10 cellular contexts compared by ENCODE assay signal in genomic region chr3:10286596-10287295, GRCh38. TPM values are rescaled to one million over a fixed set of nuclear protein-coding genes. Genes with fewer than 3 reads are reported as not detected.
DNase-seq lines count a peak whose midpoint lies in the region; ATAC-seq and TF ChIP-seq lines count a peak whose summit lies in the region.
"Had no signal": no experiment of that assay in that cellular context is flagged by ENCODE, and none has a peak within 500 bp of the region (broad histone marks: within the 10 kb centered on the region; RNA-seq: fewer than 3 reads in every experiment).

No MANE protein-coding gene starts in this region.

- H3K4me3 Mint-ChIP-seq in CD14-positive monocyte (no peak overlapping the region), T-helper 17 cell (no peak overlapping the region)

- no peak for TF ChIP-seq CTCF in CD14-positive monocyte (IDR thresholded peaks at IDR 0.05)

- peak overlapping the region; percentile 23 for H3K27ac ChIP-seq in temporal lobe (ENCODE audit: low read depth, low read length)
- H3K27ac ChIP-seq: HL-60 had no signal

- H3K9me3 ChIP-seq in T-helper 17 cell (ENCODE audit: control insufficient read depth, low read length, poor library complexity, severe bottlenecking): no peaks in the 10 kb centered on the region

- intact Hi-C loops in CD14-positive monocyte (cut with micrococcal nuclease) (no loop called here), left cardiac atrium (cut with DNase I) (no loop called here)

- peaks cover 69 to 76% of the 10 kb centered on the region in 2 donors for H3K36me3 Mint-ChIP-seq in CD14-positive monocyte
- H3K36me3 Mint-ChIP-seq in T-helper 17 cell (ENCODE audit: low read depth): peaks cover 3% of the 10 kb centered on the region

- H3K27ac Mint-ChIP-seq in CD14-positive monocyte: peak overlapping the region in 4 of 7 donors; percentile 31 to 51 (median 39)
- H3K27ac Mint-ChIP-seq in T-helper 17 cell: peak overlapping the region; percentile 93

- DNase-seq in CD14-positive monocyte (ENCODE audit: low spot score): no peak
- DNase-seq in HK-2 (ENCODE audit: unreplicated experiment): peak; percentile 24
- peak in 1 of 3 donors; percentile 38 for DNase-seq in T-helper 17 cell
- peak; percentile 32 for DNase-seq in germinal center (ENCODE audit: low spot score)
- DNase-seq in left cardiac atrium: no peak

- H3K9me3 Mint-ChIP-seq in CD14-positive monocyte: no peaks in the 10 kb centered on the region

- H3K27me3 Mint-ChIP-seq in CD14-positive monocyte (ENCODE audit: low read depth in 3 of 3): no peaks in the 10 kb centered on the region
- H3K27me3 Mint-ChIP-seq in T-helper 17 cell: no peaks in the 10 kb centered on the region

- ATAC-seq in T-helper 17 cell (no peak), GM21825 (IDR thresholded peaks at IDR 0.05; ENCODE audit: unreplicated experiment) (no peak), left cardiac atrium (no peak), GM18907 (IDR thresholded peaks at IDR 0.05; ENCODE audit: unreplicated experiment) (no peak)

- H3K4me1 Mint-ChIP-seq in CD14-positive monocyte: peaks cover 14% of the 10 kb centered on the region
- peaks cover 20% of the 10 kb centered on the region for H3K4me1 Mint-ChIP-seq in T-helper 17 cell

RNA-seq across cellular contexts. Expression of gene GHRL, which starts 6.0 kb away (rescaled TPM):
- 1 to 10 TPM; 2.3 to 7.0 TPM for polyA plus RNA-seq in CD14-positive monocyte
- total RNA-seq in T-helper 17 cell: under 1 TPM; 0.73 to 0.85 TPM
- 0.25 TPM for total RNA-seq in temporal lobe
- total RNA-seq in left cardiac atrium: under 1 TPM in 1 of 2 donors, not detected in 1; 0.60 TPM
- total RNA-seq: urinary bladder had no signal

RNA-seq across cellular contexts. Expression of gene SEC13, which starts 34.2 kb away (rescaled TPM):
- 100 to 1,000 TPM; 186 to 188 TPM for polyA plus RNA-seq in CD14-positive monocyte
- total RNA-seq in T-helper 17 cell (10 to 100 TPM; 87.0 to 88.0 TPM), temporal lobe (50.9 TPM), left cardiac atrium (10 to 100 TPM; 61.4 to 88.8 TPM)

RNA-seq across cellular contexts. Expression of gene TATDN2, which starts 38.5 kb away (rescaled TPM):
- 1 to 10 TPM; 6.0 TPM for polyA plus RNA-seq in CD14-positive monocyte
- total RNA-seq in T-helper 17 cell: 10 to 100 TPM; 56.8 to 63.7 TPM
- 25.8 TPM for total RNA-seq in temporal lobe
- total RNA-seq in left cardiac atrium: 10 to 100 TPM; 17.9 to 27.0 TPM

Comparison
In these comparisons a context has a peak if more than half of its experiments do, and no peak if none do; other contexts are left out.
1. DNase-seq: peak in HK-2 (single experiment) and germinal center (single experiment); none in CD14-positive monocyte (single experiment) and left cardiac atrium (single experiment).